9 cellular contexts compared by ENCODE assay signal in the genomic region with DNA sequence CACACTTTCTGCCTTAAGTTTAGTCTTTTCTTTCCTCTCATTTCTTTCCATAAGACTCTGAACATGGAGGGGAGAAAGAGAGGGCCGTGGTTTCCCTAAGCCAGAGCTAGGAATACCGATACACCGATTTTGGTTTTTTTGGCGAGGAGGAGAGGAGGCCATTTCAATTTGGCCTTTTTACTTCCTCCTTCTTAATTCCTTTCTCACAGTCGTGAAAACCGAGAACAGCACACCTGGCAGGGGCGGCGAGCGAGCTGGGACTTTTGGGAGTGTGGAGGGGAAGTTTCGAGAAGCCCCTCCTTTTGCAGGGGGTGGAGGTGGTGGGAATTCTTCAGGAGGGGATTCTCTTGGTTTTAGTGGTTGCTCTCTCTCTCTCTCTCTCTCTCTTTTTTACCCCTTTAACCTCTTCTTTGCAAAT. TPM values are rescaled to one million over a fixed set of nuclear protein-coding genes. Genes with fewer than 3 reads are reported as not detected.
DNase-seq lines count a peak whose midpoint lies in the region; ATAC-seq and TF ChIP-seq lines count a peak whose summit lies in the region.
"Had no signal": no experiment of that assay in that cellular context is flagged by ENCODE, and none has a peak within 500 bp of the region (broad histone marks: within the 10 kb centered on the region; RNA-seq: fewer than 3 reads in every experiment).

No MANE protein-coding gene starts in this region.

- ATAC-seq in CD4-positive, alpha-beta T cell (ENCODE audit: poor library complexity): no peak
- ATAC-seq in HG02678 (IDR thresholded peaks at IDR 0.05; ENCODE audit: unreplicated experiment) (peak; percentile 1), natural killer cell (no peak), HG03159 (IDR thresholded peaks at IDR 0.05; ENCODE audit: unreplicated experiment) (no peak)
- ATAC-seq in activated naive CD8-positive, alpha-beta T cell treated with anti-CD3 and anti-CD28 coated beads, Interleukin-2, amount 10 ng/mL, durations not matched to agents 7 days and 5 days (ENCODE audit: low read depth): no peak

- H3K4me1 Mint-ChIP-seq in CD4-positive, alpha-beta T cell (ENCODE audit: low read depth): peaks cover 86% of the 10 kb centered on the region
- H3K4me1 Mint-ChIP-seq in activated naive CD8-positive, alpha-beta T cell treated with anti-CD3 and anti-CD28 coated beads, Interleukin-2, amount 10 ng/mL, durations not matched to agents 7 days and 5 days: peaks cover 60% of the 10 kb centered on the region
- peaks cover 84 to 85% of the 10 kb centered on the region in 2 donors for H3K4me1 Mint-ChIP-seq in natural killer cell

- H3K36me3 Mint-ChIP-seq in CD4-positive, alpha-beta T cell (ENCODE audit: low read depth): peaks cover 89% of the 10 kb centered on the region
- peaks cover 71% of the 10 kb centered on the region for H3K36me3 Mint-ChIP-seq in activated naive CD8-positive, alpha-beta T cell treated with anti-CD3 and anti-CD28 coated beads, Interleukin-2, amount 10 ng/mL, durations not matched to agents 7 days and 5 days
- peaks cover 13% of the 10 kb centered on the region for H3K36me3 Mint-ChIP-seq in natural killer cell

- peak overlapping the region; percentile 97 for H3K27ac Mint-ChIP-seq in CD4-positive, alpha-beta T cell
- H3K27ac Mint-ChIP-seq in activated naive CD8-positive, alpha-beta T cell treated with anti-CD3 and anti-CD28 coated beads, Interleukin-2, amount 10 ng/mL, durations not matched to agents 7 days and 5 days: peak overlapping the region; percentile 92
- H3K27ac Mint-ChIP-seq in natural killer cell: peak overlapping the region; percentile 86 to 98

- no peaks in the 10 kb centered on the region for H3K27me3 ChIP-seq in CD4-positive, alpha-beta T cell (ENCODE audit: control insufficient read depth, insufficient read depth, low read length)

- no peak for TF ChIP-seq CTCF in CD4-positive, alpha-beta T cell (IDR thresholded peaks at IDR 0.05)
- TF ChIP-seq CTCF in natural killer cell (IDR thresholded peaks at IDR 0.05): no peak

- H3K4me3 Mint-ChIP-seq in CD4-positive, alpha-beta T cell: peak overlapping the region; percentile 94
- peak overlapping the region; percentile 91 for H3K4me3 Mint-ChIP-seq in activated naive CD8-positive, alpha-beta T cell treated with anti-CD3 and anti-CD28 coated beads, Interleukin-2, amount 10 ng/mL, durations not matched to agents 7 days and 5 days
- peak overlapping the region; percentile 96 for H3K4me3 Mint-ChIP-seq in natural killer cell

- DNase-seq in CD4-positive, alpha-beta T cell: no peak
- DNase-seq in activated naive CD8-positive, alpha-beta T cell treated with anti-CD3 and anti-CD28 coated beads, Interleukin-2, amount 10 ng/mL, durations not matched to agents 7 days and 5 days: no peak
- no peak for DNase-seq in natural killer cell
- no peak for DNase-seq in HuH-7 (ENCODE audit: low spot score)
- DNase-seq in NCI-H82 (lab: John Stamatoyannopoulos, UW): no peak
- DNase-seq in NCI-H1436 (lab: John Stamatoyannopoulos, UW): no peak
- DNase-seq: NCI-H2171 treated with DMSO at 0.1 percent for 48 hours had no signal

- CTCF ChIA-PET in CD4-positive, alpha-beta T cell (lab: Charles Lee): interaction anchor here (0.7 to 1.2 kb wide), 2 partner anchors 9 to 356 kb away, joined by 3 read pairs; no protein-coding TSS in a partner anchor

- H3K9me3 ChIP-seq in CD4-positive, alpha-beta T cell (ENCODE audit: control insufficient read depth, low read length): no peaks in the 10 kb centered on the region

- H3K27ac ChIP-seq in CD4-positive, alpha-beta T cell (ENCODE audit: low read depth, low read length): peak overlapping the region; percentile 76

- H3K9me3 Mint-ChIP-seq in CD4-positive, alpha-beta T cell: no peaks in the 10 kb centered on the region
- H3K9me3 Mint-ChIP-seq in activated naive CD8-positive, alpha-beta T cell treated with anti-CD3 and anti-CD28 coated beads, Interleukin-2, amount 10 ng/mL, durations not matched to agents 7 days and 5 days: no peaks in the 10 kb centered on the region
- no peaks in the 10 kb centered on the region for H3K9me3 Mint-ChIP-seq in natural killer cell

- POLR2A ChIA-PET in CD4-positive, alpha-beta T cell (lab: Charles Lee): interaction anchor here (0.6 to 4.4 kb wide), 30 partner anchors 9 to 1039 kb away, joined by 3 to 64 read pairs (median 7); partner anchors contain the start of genes ATP5F1C and KIN
- POLR2A ChIA-PET in activated naive CD8-positive, alpha-beta T cell treated with anti-CD3 and anti-CD28 coated beads, Interleukin-2, amount 10 ng/mL, durations not matched to agents 7 days and 5 days (lab: Charles Lee): interaction anchor here (0.7 to 4.2 kb wide), 20 partner anchors 10 to 384 kb away, joined by 3 to 30 read pairs (median 4); no protein-coding TSS in a partner anchor

- H3K27me3 Mint-ChIP-seq in CD4-positive, alpha-beta T cell: no peaks in the 10 kb centered on the region
- no peaks in the 10 kb centered on the region for H3K27me3 Mint-ChIP-seq in activated naive CD8-positive, alpha-beta T cell treated with anti-CD3 and anti-CD28 coated beads, Interleukin-2, amount 10 ng/mL, durations not matched to agents 7 days and 5 days
- H3K27me3 Mint-ChIP-seq in natural killer cell (ENCODE audit: low read depth in 2 of 2): no peaks in the 10 kb centered on the region

- intact Hi-C loops in CD4-positive, alpha-beta T cell (cut with DNase I, micrococcal nuclease): loop anchor here (1.0 to 5.0 kb wide), 4 partner anchors 14 to 272 kb away; no protein-coding TSS in a partner anchor
- intact Hi-C loops in natural killer cell (cut with micrococcal nuclease): no loop called here

RNA-seq across cellular contexts. Expression of gene GATA3, which starts 6.2 kb away (rescaled TPM):
- total RNA-seq in CD4-positive, alpha-beta T cell: 100 to 1,000 TPM; 128 to 141 TPM
- 10 to 100 TPM; 48.3 to 49.1 TPM for total RNA-seq in activated naive CD8-positive, alpha-beta T cell treated with anti-CD3 and anti-CD28 coated beads, Interleukin-2, amount 10 ng/mL, durations not matched to agents 7 days and 5 days
- total RNA-seq in natural killer cell: 10 to 100 TPM; 50.3 to 92.2 (median 68.8) TPM
